ENCODE assay signal across 1 cellular context in genomic region chr4:40238008-40238699, GRCh38.
TF ChIP-seq lines count a peak whose summit lies in the region.

No MANE protein-coding gene starts in this region.

TF ChIP-seq in H1, 55 proteins besides CTCF, POLR2A, EP300 and RAD21:
- TF ChIP-seq ZNF274 (IDR thresholded peaks at IDR 0.05; ENCODE audit: borderline replicate concordance, extremely low read depth, low read length) (no peak), EZH2 (IDR thresholded peaks at IDR 0.05; ENCODE audit: low read depth, low read length, severe bottlenecking) (no peak), RFX5 (IDR thresholded peaks at IDR 0.05; ENCODE audit: borderline replicate concordance, low read depth, low read length) (no peak), TAF7 (optimal IDR thresholded peaks at IDR 0.05; ENCODE audit: borderline replicate concordance, low read depth, low read length) (no peak), MAFK (IDR thresholded peaks at IDR 0.05; ENCODE audit: low read depth, low read length) (no peak), RNF2 (IDR thresholded peaks at IDR 0.05; ENCODE audit: borderline replicate concordance, low read depth, low read length, missing control alignments, poor library complexity, severe bottlenecking) (no peak), ATF2 (IDR thresholded peaks at IDR 0.05; ENCODE audit: low read length) (no peak), SIRT6 (IDR thresholded peaks at IDR 0.05; ENCODE audit: low read length) (no peak), TAF1 (IDR thresholded peaks at IDR 0.05; ENCODE audit: low read depth, low read length) (no peak), POLR2AphosphoS5 (IDR thresholded peaks at IDR 0.05; ENCODE audit: low read depth, low read length) (no peak), BCL11A (IDR thresholded peaks at IDR 0.05; ENCODE audit: low read depth in 2 of 2, low read length in 2 of 2) (no peak), RBBP5 (IDR thresholded peaks at IDR 0.05; ENCODE audit: borderline replicate concordance, low read depth, low read length) (no peak)
